Comparison of ENCODE assay signal across 8 cellular contexts in genomic region chr1:15153184-15153841, GRCh38. TPM values are rescaled to one million over a fixed set of nuclear protein-coding genes. Genes with fewer than 3 reads are reported as not detected.
DNase-seq lines count a peak whose midpoint lies in the region; ATAC-seq, FAIRE-seq and TF ChIP-seq lines count a peak whose summit lies in the region.

Gene TMEM51, plus strand, starts transcription at chr1:15153747. Its CDS starts 61,341 bp downstream, at chr1:15215088.

- TF ChIP-seq CTCF in Calu3 (IDR thresholded peaks at IDR 0.05; ENCODE audit: unreplicated experiment) (no peak), endothelial cell of umbilical vein (IDR thresholded peaks at IDR 0.05; ENCODE audit: extremely low read depth in 1 of 2, insufficient read depth in 1 of 2, low read depth in 1 of 2, low read length in 2 of 2) (no peak)

- H3K9me3 ChIP-seq in HUES64 (ENCODE audit: insufficient read depth, low read depth, low read length) (no peaks in the 10 kb centered on the region), endothelial cell of umbilical vein (replicated peaks; ENCODE audit: control insufficient read depth, insufficient read depth, low read length) (no peaks in the 10 kb centered on the region)

- peaks cover 51% of the 10 kb centered on the region for H3K4me1 Mint-ChIP-seq in Calu3 (ENCODE audit: low read depth, unreplicated experiment)

- no peaks in the 10 kb centered on the region for H3K9me1 ChIP-seq in endothelial cell of umbilical vein (replicated peaks; ENCODE audit: control insufficient read depth, extremely low read depth, insufficient read depth, low read length)

- H4K20me1 ChIP-seq in endothelial cell of umbilical vein (replicated peaks; ENCODE audit: control insufficient read depth, extremely low read depth, insufficient read depth, low read length) = no peaks in the 10 kb centered on the region

- peak within 1 kb of the TSS; percentile 68 for H3K27ac Mint-ChIP-seq in Calu3 (ENCODE audit: unreplicated experiment)

- H3K4me3 ChIP-seq in HUES64 (ENCODE audit: low read length) (peak within 1 kb of the TSS; percentile 82), endothelial cell of umbilical vein (replicated peaks in 1 of 3; ENCODE audit: insufficient read depth in 1 of 3, low read depth in 1 of 3, low read length in 3 of 3) (peak within 1 kb of the TSS; percentile 42 to 70 (median 53))

- H3K27ac ChIP-seq in HUES64 (ENCODE audit: low read depth, low read length) = no peak within 1 kb of the TSS
- peak within 1 kb of the TSS; percentile 58 for H3K27ac ChIP-seq in endothelial cell of umbilical vein (ENCODE audit: insufficient read depth, low read depth, low read length)

- peak; percentile 88 for FAIRE-seq in endothelial cell of umbilical vein (lab: Jason Lieb, UNC)

- H3K4me2 ChIP-seq in endothelial cell of umbilical vein (ENCODE audit: insufficient read depth, low read length) = peak within 1 kb of the TSS; percentile 88

- no TSS peak for BruUV-seq in Calu3 (replicated peaks; lab: Mats Ljungman, UMichigan)
- TSS peak; percentile 56 for BruUV-seq in endothelial cell of umbilical vein (replicated peaks; lab: Mats Ljungman, UMichigan)

- ATAC-seq in HG02885 (IDR thresholded peaks at IDR 0.05; ENCODE audit: poor library complexity, unreplicated experiment) = no peak
- ATAC-seq in HG02970 (IDR thresholded peaks at IDR 0.05; ENCODE audit: low FRiP score, unreplicated experiment) = no peak

- under 1% methylated on average over 48 of the region's 56 CpGs for whole genome bisulfite sequencing in HUES64

- peak within 1 kb of the TSS; percentile 77 for H3K4me3 Mint-ChIP-seq in Calu3 (ENCODE audit: low read depth, unreplicated experiment)

- peaks cover 45% of the 10 kb centered on the region for H3K27me3 ChIP-seq in HUES64 (ENCODE audit: insufficient read depth, low read length)
- H3K27me3 ChIP-seq in endothelial cell of umbilical vein (ENCODE audit: control insufficient read depth in 2 of 2, insufficient read depth in 2 of 2, low read length in 2 of 2) = peaks cover 9 to 11% of the 10 kb centered on the region in 2 experiments

- peak within 1 kb of the TSS; percentile 69 for H3K9ac ChIP-seq in HUES64 (ENCODE audit: low read depth, low read length)
- peak within 1 kb of the TSS; percentile 79 for H3K9ac ChIP-seq in endothelial cell of umbilical vein (replicated peaks; ENCODE audit: extremely low read depth, insufficient read depth, low read length)

- H3K4me1 ChIP-seq in HUES64 (ENCODE audit: insufficient read depth, low read length) = peaks cover 10% of the 10 kb centered on the region; the same call in 1 of the 2 replicates
- peaks cover 16% of the 10 kb centered on the region for H3K4me1 ChIP-seq in endothelial cell of umbilical vein (ENCODE audit: control insufficient read depth, extremely low read depth, insufficient read depth, low read length)

- DNase-seq in Calu3 (peak; percentile 85), SW 1271 (lab: John Stamatoyannopoulos, UW) (peak; percentile 43 to 49), endothelial cell of umbilical vein (ENCODE audit: low read depth, low spot score) (peak; percentile 79), mesenteric fat pad (ENCODE audit: low spot score) (peak; percentile 91), ureter (ENCODE audit: low spot score) (peak; percentile 84)

- H3K79me2 ChIP-seq in endothelial cell of umbilical vein (ENCODE audit: control insufficient read depth, insufficient read depth, low read length) = peaks cover 14% of the 10 kb centered on the region

- H3K36me3 ChIP-seq in HUES64 (ENCODE audit: insufficient read depth, low read length) = no peaks in the 10 kb centered on the region
- no peaks in the 10 kb centered on the region for H3K36me3 ChIP-seq in endothelial cell of umbilical vein (ENCODE audit: control insufficient read depth in 2 of 2, extremely low read depth in 1 of 2, insufficient read depth in 2 of 2, low read length in 2 of 2)

- intact Hi-C loops in Calu3 (cut with micrococcal nuclease; ENCODE audit: unreplicated experiment) = loop anchor here (2.0 kb wide), 3 partner anchors 25 to 119 kb away; no protein-coding TSS in a partner anchor
- intact Hi-C loops in endothelial cell of umbilical vein (cut with micrococcal nuclease) = loop anchor here (1.0 to 5.0 kb wide), 2 partner anchors 26 to 264 kb away; no protein-coding TSS in a partner anchor

- H3K27me3 Mint-ChIP-seq in Calu3 (ENCODE audit: unreplicated experiment) = no peaks in the 10 kb centered on the region

- peak; percentile 63 for TF ChIP-seq POLR2A in endothelial cell of umbilical vein (IDR thresholded peaks at IDR 0.05; ENCODE audit: low read depth, low read length)

- H3K9me3 Mint-ChIP-seq in Calu3 (ENCODE audit: low read depth, unreplicated experiment) = no peaks in the 10 kb centered on the region

- H2AFZ ChIP-seq in endothelial cell of umbilical vein (ENCODE audit: low read depth, low read length) = peak within 1 kb of the TSS; percentile 85

- H3K36me3 Mint-ChIP-seq in Calu3 (ENCODE audit: insufficient read depth, unreplicated experiment) = peaks cover 54% of the 10 kb centered on the region

- dilution Hi-C loops in endothelial cell of umbilical vein (cut with MboI; ENCODE audit: extremely low pct_ligation_motif_present, low sequenced_read_pairs) = no loop called here

- POLR2A ChIA-PET in endothelial cell of umbilical vein (lab: Charles Lee) = interaction anchor here (1.0 kb wide), 1 partner anchor 25 kb away, joined by 3 read pairs; no protein-coding TSS in a partner anchor

- CTCF ChIA-PET in Calu3 (lab: Charles Lee) (interaction anchor here (0.6 to 3.2 kb wide), 6 partner anchors 16 to 50 kb away, joined by 5 to 19 read pairs (median 6); no protein-coding TSS in a partner anchor), endothelial cell of umbilical vein (lab: Charles Lee) (interaction anchor here (0.6 to 7.8 kb wide), 31 partner anchors 9 to 278 kb away, joined by 3 to 211 read pairs (median 5); partner anchors contain the start of gene FHAD1)

TF ChIP-seq in endothelial cell of umbilical vein, 7 proteins besides CTCF, POLR2A, EP300 and RAD21:
- TF ChIP-seq EZH2 (IDR thresholded peaks at IDR 0.05; ENCODE audit: borderline replicate concordance, low read depth, low read length, severe bottlenecking) (no peak), JUN (IDR thresholded peaks at IDR 0.05; ENCODE audit: borderline replicate concordance, insufficient read depth, insufficient read length, low read depth) (no peak)
TF ChIP-seq in endothelial cell of umbilical vein: peak in this region for 0.

RNA-seq across cellular contexts. Expression of gene TMEM51, which starts in this region (rescaled TPM):
- 43.6 and 47.6 TPM in 2 replicates for total RNA-seq in Calu3 (2022)
- polyA plus RNA-seq in HUES64 (2013, experiment 1 of 2) = 5.6 TPM
- 6.5 TPM for polyA plus RNA-seq in HUES64 (2013, experiment 2 of 2)
- 10.5 and 13.7 TPM in 2 replicates for total RNA-seq in endothelial cell of umbilical vein
- polyA plus RNA-seq in endothelial cell of umbilical vein = 11.5 and 13.9 TPM in 2 replicates
- 10.1 TPM in 2 replicates for polyA plus RNA-seq in endothelial cell of umbilical vein (2011; cell fraction: cytosol; rRNA removed)
- polyA plus RNA-seq in endothelial cell of umbilical vein (2011; cell fraction: nucleus; rRNA removed) = 9.5 and 11.3 TPM in 2 replicates
- polyA plus RNA-seq in endothelial cell of umbilical vein (2012) = 8.6 and 8.9 TPM in 2 replicates
- polyA minus RNA-seq in endothelial cell of umbilical vein = 5.9 and 8.2 TPM in 2 replicates
- polyA minus RNA-seq in endothelial cell of umbilical vein (2011; cell fraction: cytosol; rRNA and poly(A)+ RNA removed) = 3.9 TPM
- polyA minus RNA-seq in endothelial cell of umbilical vein (2011; cell fraction: nucleus; rRNA and poly(A)+ RNA removed) = 2.6 and 3.5 TPM in 2 replicates
- 4.3 TPM for total RNA-seq in mesenteric fat pad
- 38.8 TPM for total RNA-seq in ureter
